In the genomic region with DNA sequence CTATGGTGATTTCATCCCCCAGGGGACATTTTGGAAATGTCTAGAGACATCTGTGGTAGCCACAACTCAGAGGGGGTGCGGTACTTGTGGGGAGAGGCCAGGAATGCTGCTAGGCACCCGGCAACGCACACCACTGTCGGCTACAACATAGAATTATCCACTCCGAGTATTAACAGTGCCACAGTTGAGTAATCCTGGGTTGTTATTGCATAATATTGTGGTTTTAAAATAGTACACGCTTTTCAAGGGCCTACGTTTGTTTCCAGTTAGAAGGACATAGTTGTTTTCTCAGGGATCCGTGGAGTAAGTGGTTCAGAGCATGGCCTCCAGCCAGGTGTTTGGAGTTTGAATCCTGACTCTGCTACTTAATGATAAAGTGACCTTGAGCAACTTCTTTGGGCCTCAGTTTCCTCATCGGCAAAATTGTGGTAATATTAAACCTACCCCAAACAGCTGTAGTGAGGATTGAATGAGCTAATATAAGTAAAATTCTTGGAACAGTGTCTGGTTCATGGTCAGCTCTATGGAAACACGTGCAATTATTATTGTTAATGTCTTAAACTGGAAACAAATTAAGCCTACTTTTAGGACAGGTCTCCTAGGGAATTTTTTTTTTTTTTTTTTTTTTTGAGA, we compare ENCODE assay signal across 8 cellular contexts.
DNase-seq lines count a peak whose midpoint lies in the region; ATAC-seq and TF ChIP-seq lines count a peak whose summit lies in the region.

No MANE protein-coding gene starts in this region.

- ATAC-seq in GM19463 (IDR thresholded peaks at IDR 0.05; ENCODE audit: unreplicated experiment) (peak; percentile 76), GM19324 (IDR thresholded peaks at IDR 0.05; ENCODE audit: low FRiP score, unreplicated experiment) (no peak), HG02885 (IDR thresholded peaks at IDR 0.05; ENCODE audit: poor library complexity, unreplicated experiment) (no peak)
- ATAC-seq in stimulated activated effector memory CD8-positive, alpha-beta T cell treated with anti-CD3 and anti-CD28 coated beads, Interleukin-12 subunit alpha, Interleukin-12 subunit beta, amount 100 ng/mL, for 72 hours = no peak

- no peaks in the 10 kb centered on the region for H3K36me3 Mint-ChIP-seq in stimulated activated effector memory CD8-positive, alpha-beta T cell treated with anti-CD3 and anti-CD28 coated beads, Interleukin-12 subunit alpha, Interleukin-12 subunit beta, amount 100 ng/mL, for 72 hours

- H3K27ac ChIP-seq in coronary artery = peak overlapping the region; percentile 80 to 87
- H3K27ac ChIP-seq in muscle layer of duodenum (ENCODE audit: low read length) = peak overlapping the region; percentile 65

- H3K27me3 ChIP-seq in muscle layer of duodenum (ENCODE audit: low read depth, low read length) = no peaks in the 10 kb centered on the region

- no peaks in the 10 kb centered on the region for H3K36me3 ChIP-seq in muscle layer of duodenum (ENCODE audit: control insufficient read depth in 1 of 2, insufficient read depth in 2 of 2, low read length in 2 of 2)

- TF ChIP-seq CTCF in coronary artery (IDR thresholded peaks at IDR 0.05) = no peak

- peak overlapping the region; percentile 11 for H3K4me3 ChIP-seq in coronary artery
- H3K4me3 ChIP-seq in muscle layer of duodenum (ENCODE audit: low read depth in 1 of 2, low read length in 2 of 2) = peak overlapping the region in 1 of 2 donors; percentile 36

- no peak overlapping the region for H3K4me3 Mint-ChIP-seq in stimulated activated effector memory CD8-positive, alpha-beta T cell treated with anti-CD3 and anti-CD28 coated beads, Interleukin-12 subunit alpha, Interleukin-12 subunit beta, amount 100 ng/mL, for 72 hours

- H3K4me1 ChIP-seq in muscle layer of duodenum (ENCODE audit: control insufficient read depth in 1 of 2, insufficient read depth in 2 of 2, low read length in 2 of 2) = peaks cover 8 to 16% of the 10 kb centered on the region in 2 donors

- DNase-seq in NCI-H2171 (lab: John Stamatoyannopoulos, UW) (peak; percentile 38), coronary artery (ENCODE audit: low spot score) (peak; percentile 93), NCI-H146 treated with DMSO at 0.1 percent for 48 hours (lab: John Stamatoyannopoulos, UW; ENCODE audit: unreplicated experiment) (no peak)
- DNase-seq in stimulated activated effector memory CD8-positive, alpha-beta T cell treated with anti-CD3 and anti-CD28 coated beads, Interleukin-12 subunit alpha, Interleukin-12 subunit beta, amount 100 ng/mL, for 72 hours (ENCODE audit: low spot score in 2 of 2) = no peak

- peaks cover 2% of the 10 kb centered on the region for H3K9me3 Mint-ChIP-seq in stimulated activated effector memory CD8-positive, alpha-beta T cell treated with anti-CD3 and anti-CD28 coated beads, Interleukin-12 subunit alpha, Interleukin-12 subunit beta, amount 100 ng/mL, for 72 hours

- peaks cover 3 to 7% of the 10 kb centered on the region in 2 donors for H3K9me3 ChIP-seq in muscle layer of duodenum (ENCODE audit: control insufficient read depth in 1 of 2, low read length in 2 of 2)

- no peaks in the 10 kb centered on the region for H3K4me1 Mint-ChIP-seq in stimulated activated effector memory CD8-positive, alpha-beta T cell treated with anti-CD3 and anti-CD28 coated beads, Interleukin-12 subunit alpha, Interleukin-12 subunit beta, amount 100 ng/mL, for 72 hours

- no peak overlapping the region for H3K27ac Mint-ChIP-seq in stimulated activated effector memory CD8-positive, alpha-beta T cell treated with anti-CD3 and anti-CD28 coated beads, Interleukin-12 subunit alpha, Interleukin-12 subunit beta, amount 100 ng/mL, for 72 hours

Comparison
In these comparisons a context has a peak if more than half of its experiments do, and no peak if none do; other contexts are left out.
1. DNase-seq: peak in NCI-H2171 (single experiment) and coronary artery (single experiment); none in NCI-H146 treated with DMSO at 0.1 percent for 48 hours (single experiment) and stimulated activated effector memory CD8-positive, alpha-beta T cell treated with anti-CD3 and anti-CD28 coated beads, Interleukin-12 subunit alpha, Interleukin-12 subunit beta, amount 100 ng/mL, for 72 hours (0 of 2).